20 cellular contexts compared by ENCODE assay signal in the genomic region with DNA sequence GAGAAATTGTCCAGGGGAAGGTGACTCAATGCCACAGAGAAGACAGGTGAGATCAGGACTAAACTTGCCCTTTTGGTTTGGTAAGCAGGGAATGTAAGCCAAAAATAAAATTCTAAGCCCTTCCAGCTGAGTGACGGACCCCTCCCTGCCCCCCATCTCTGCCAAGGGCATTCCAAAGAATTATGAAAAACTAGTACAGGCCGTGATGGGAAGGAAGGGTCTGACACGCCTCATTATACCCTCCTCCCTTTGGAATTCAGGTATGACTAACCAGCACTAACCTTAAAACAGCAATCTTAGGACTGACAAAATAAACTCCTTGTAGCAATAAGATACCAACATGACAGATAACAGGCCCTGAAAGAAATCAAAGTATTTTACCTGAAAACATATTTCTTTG.
A peak's percentile ranks its signal among the peaks of the same experiment; 100 is the strongest.
DNase-seq lines count a peak whose midpoint lies in the region; ATAC-seq and TF ChIP-seq lines count a peak whose summit lies in the region.
"Had no signal": no experiment of that assay in that cellular context is flagged by ENCODE, and none has a peak within 500 bp of the region (broad histone marks: within the 10 kb centered on the region; RNA-seq: fewer than 3 reads in every experiment).

No MANE protein-coding gene starts in this region.

- in situ Hi-C loops in Caki2 (cut with HindIII; ENCODE audit: low pct_unique_long_range_greater_than_20kb, low sequenced_read_pairs), result no loop called here

- POLR2A ChIA-PET in RWPE1 (lab: Yijun Ruan, JAX; ENCODE audit: low non-redundant PET), result no interaction called here

- H3K27ac ChIP-seq in RWPE1, result peak overlapping the region; percentile 76; the same call in 1 of the 2 replicates
- H3K27ac ChIP-seq: PC-9 had no signal

- no peak overlapping the region for H3K4me3 Mint-ChIP-seq in nephron
- H3K4me3 Mint-ChIP-seq: CD8-positive, alpha-beta T cell had no signal

- H3K4me3 ChIP-seq in epithelial cell of esophagus (ENCODE audit: low read length), result no peak overlapping the region
- H3K4me3 ChIP-seq: PC-9 had no signal

- H3K27me3 Mint-ChIP-seq in nephron (ENCODE audit: low read depth), result no peaks in the 10 kb centered on the region

- H3K36me3 Mint-ChIP-seq in nephron (ENCODE audit: low read depth), result no peaks in the 10 kb centered on the region
- H3K36me3 Mint-ChIP-seq: CD8-positive, alpha-beta T cell had no signal

- peaks cover 20% of the 10 kb centered on the region for H3K9me3 Mint-ChIP-seq in nephron

- TF ChIP-seq CTCF in RWPE1 (conservative IDR thresholded peaks at IDR 0.05; ENCODE audit: low read depth), result no peak
- no peak for TF ChIP-seq CTCF in epithelial cell of esophagus (IDR thresholded peaks at IDR 0.05; ENCODE audit: insufficient read depth, low read depth, low read length, missing control alignments)
- no peak for TF ChIP-seq CTCF in nephron (IDR thresholded peaks at IDR 0.05; ENCODE audit: unreplicated experiment in 3 of 3)
- TF ChIP-seq CTCF in GM20000 (IDR thresholded peaks at IDR 0.05; ENCODE audit: extremely low read depth, missing control alignments), result no peak

- H3K27ac Mint-ChIP-seq in nephron, result peak overlapping the region in 2 of 3 experiments; percentile 33 to 56
- H3K27ac Mint-ChIP-seq: CD8-positive, alpha-beta T cell had no signal

- no peak for ATAC-seq in GM18870 (IDR thresholded peaks at IDR 0.05; ENCODE audit: unreplicated experiment)
- ATAC-seq: CD8-positive, alpha-beta T cell; Right ventricle myocardium inferior had no signal

- DNase-seq in Caki2 (ENCODE audit: low read depth), result peak; percentile 32
- DNase-seq in RWPE1 (ENCODE audit: low spot score), result peak; percentile 64
- peak; percentile 78 for DNase-seq in epithelial cell of esophagus (ENCODE audit: low read depth)
- DNase-seq in GM19240 (ENCODE audit: insufficient read length, low spot score), result no peak
- DNase-seq in NOMO-1 treated with DMSO at 0.1 percent for 48 hours (lab: John Stamatoyannopoulos, UW; ENCODE audit: unreplicated experiment), result no peak
- no peak for DNase-seq in GM20000 (ENCODE audit: low spot score)
- DNase-seq: 8988T; BE2C; CD8-positive, alpha-beta T cell; DMS 273 treated with DMSO at 0.1 percent for 48 hours; H7; Karpas-422; MM.1S; NCI-H1092 treated with DMSO at 0.1 percent for 48 hours; NCI-H1930; NCI-H774; PC-9 had no signal

- CTCF ChIA-PET in RWPE1 (lab: Yijun Ruan, JAX), result no interaction called here

- peaks cover 22% of the 10 kb centered on the region for H3K4me1 Mint-ChIP-seq in nephron

Comparison
In these comparisons a context has a peak if more than half of its experiments do, and no peak if none do; other contexts are left out.
1. DNase-seq: peak in Caki2 (single experiment), RWPE1 (single experiment) and epithelial cell of esophagus (single experiment); none in GM19240 (single experiment), NOMO-1 treated with DMSO at 0.1 percent for 48 hours (single experiment) and GM20000 (single experiment).